1 cellular context compared by ENCODE assay signal in the genomic region with DNA sequence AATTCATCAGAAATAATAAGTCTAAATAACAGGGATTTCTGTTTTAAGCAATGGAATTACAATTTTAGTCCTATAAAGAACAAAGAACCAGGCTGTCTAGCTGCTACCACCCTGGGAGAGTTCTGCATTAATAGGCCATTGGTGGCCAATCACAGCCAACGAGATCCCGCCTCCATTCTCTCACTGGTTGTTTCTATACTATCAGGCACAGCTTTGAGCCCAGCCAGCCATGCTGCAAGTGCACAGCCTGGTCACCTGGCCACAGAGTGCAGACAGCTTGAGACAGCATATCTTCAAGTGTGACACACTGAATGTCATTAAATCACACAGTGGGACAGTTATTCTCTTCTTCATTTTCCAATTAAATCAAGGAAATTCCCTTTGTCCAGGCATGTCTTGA.
TF ChIP-seq lines count a peak whose summit lies in the region.

No MANE protein-coding gene starts in this region.

TF ChIP-seq in neural cell, 6 proteins besides CTCF, POLR2A, EP300 and RAD21 (continued from another document):
- TF ChIP-seq, protein P1, sequence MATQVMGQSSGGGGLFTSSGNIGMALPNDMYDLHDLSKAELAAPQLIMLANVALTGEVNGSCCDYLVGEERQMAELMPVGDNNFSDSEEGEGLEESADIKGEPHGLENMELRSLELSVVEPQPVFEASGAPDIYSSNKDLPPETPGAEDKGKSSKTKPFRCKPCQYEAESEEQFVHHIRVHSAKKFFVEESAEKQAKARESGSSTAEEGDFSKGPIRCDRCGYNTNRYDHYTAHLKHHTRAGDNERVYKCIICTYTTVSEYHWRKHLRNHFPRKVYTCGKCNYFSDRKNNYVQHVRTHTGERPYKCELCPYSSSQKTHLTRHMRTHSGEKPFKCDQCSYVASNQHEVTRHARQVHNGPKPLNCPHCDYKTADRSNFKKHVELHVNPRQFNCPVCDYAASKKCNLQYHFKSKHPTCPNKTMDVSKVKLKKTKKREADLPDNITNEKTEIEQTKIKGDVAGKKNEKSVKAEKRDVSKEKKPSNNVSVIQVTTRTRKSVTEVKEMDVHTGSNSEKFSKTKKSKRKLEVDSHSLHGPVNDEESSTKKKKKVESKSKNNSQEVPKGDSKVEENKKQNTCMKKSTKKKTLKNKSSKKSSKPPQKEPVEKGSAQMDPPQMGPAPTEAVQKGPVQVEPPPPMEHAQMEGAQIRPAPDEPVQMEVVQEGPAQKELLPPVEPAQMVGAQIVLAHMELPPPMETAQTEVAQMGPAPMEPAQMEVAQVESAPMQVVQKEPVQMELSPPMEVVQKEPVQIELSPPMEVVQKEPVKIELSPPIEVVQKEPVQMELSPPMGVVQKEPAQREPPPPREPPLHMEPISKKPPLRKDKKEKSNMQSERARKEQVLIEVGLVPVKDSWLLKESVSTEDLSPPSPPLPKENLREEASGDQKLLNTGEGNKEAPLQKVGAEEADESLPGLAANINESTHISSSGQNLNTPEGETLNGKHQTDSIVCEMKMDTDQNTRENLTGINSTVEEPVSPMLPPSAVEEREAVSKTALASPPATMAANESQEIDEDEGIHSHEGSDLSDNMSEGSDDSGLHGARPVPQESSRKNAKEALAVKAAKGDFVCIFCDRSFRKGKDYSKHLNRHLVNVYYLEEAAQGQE (IDR thresholded peaks at IDR 0.05; ENCODE audit: borderline replicate concordance): peak; percentile 44
TF ChIP-seq in neural cell: peak in this region for 2.
